In genomic region chr6:83536034-83536646, GRCh38 we compare ENCODE assay signal across 8 cellular contexts. TPM values are rescaled to one million over a fixed set of nuclear protein-coding genes. Genes with fewer than 3 reads are reported as not detected.
DNase-seq lines count a peak whose midpoint lies in the region; ATAC-seq and TF ChIP-seq lines count a peak whose summit lies in the region.

No MANE protein-coding gene starts in this region.

- H3K4me1 Mint-ChIP-seq in activated CD4-positive, alpha-beta memory T cell treated with anti-CD3 and anti-CD28 coated beads, Interleukin-2, amount 10 ng/mL, durations not matched to agents 7 days and 5 days = no peaks in the 10 kb centered on the region

- H3K36me3 ChIP-seq in MM.1S (replicated peaks; ENCODE audit: insufficient read depth, low read length) (no peaks in the 10 kb centered on the region), gastrocnemius medialis (no peaks in the 10 kb centered on the region)

- H3K27me3 ChIP-seq in MM.1S (replicated peaks; ENCODE audit: insufficient read depth, low read length) = no peaks in the 10 kb centered on the region
- H3K27me3 ChIP-seq in gastrocnemius medialis = no peaks in the 10 kb centered on the region

- peak; percentile 85 for ATAC-seq in GM21528 (IDR thresholded peaks at IDR 0.05; ENCODE audit: low FRiP score, unreplicated experiment)
- no peak for ATAC-seq in gastrocnemius medialis

- H3K4me1 ChIP-seq in MM.1S (ENCODE audit: low read length) = no peaks in the 10 kb centered on the region
- H3K4me1 ChIP-seq in gastrocnemius medialis = no peaks in the 10 kb centered on the region

- H4K20me1 ChIP-seq in MM.1S (ENCODE audit: insufficient read depth, low read length) = no peaks in the 10 kb centered on the region

- POLR2A ChIA-PET in activated CD4-positive, alpha-beta memory T cell treated with anti-CD3 and anti-CD28 coated beads, Interleukin-2, amount 10 ng/mL, durations not matched to agents 7 days and 5 days (lab: Charles Lee) = interaction anchor here (0.8 kb wide), 1 partner anchor 1320 kb away, joined by 3 read pairs; no protein-coding TSS in a partner anchor

- in situ Hi-C loops in gastrocnemius medialis (cut with MboI; ENCODE audit: low sequenced_read_pairs in 4 of 4) = no loop called here

- H3K4me2 ChIP-seq in MM.1S (ENCODE audit: low read depth, low read length) = no peak overlapping the region

- CTCF ChIA-PET in activated CD4-positive, alpha-beta memory T cell treated with anti-CD3 and anti-CD28 coated beads, Interleukin-2, amount 10 ng/mL, durations not matched to agents 7 days and 5 days (lab: Charles Lee) = interaction anchor here (0.7 to 1.7 kb wide), 9 partner anchors 11 to 470 kb away, joined by 3 to 11 read pairs (median 3); partner anchors contain the start of gene UBE3D

- no peak for TF ChIP-seq POLR2A in gastrocnemius medialis (IDR thresholded peaks at IDR 0.05)

- H3K27ac ChIP-seq in MM.1S (ENCODE audit: low read length) = no peak overlapping the region
- no peak overlapping the region for H3K27ac ChIP-seq in gastrocnemius medialis

- H3K36me3 Mint-ChIP-seq in activated CD4-positive, alpha-beta memory T cell treated with anti-CD3 and anti-CD28 coated beads, Interleukin-2, amount 10 ng/mL, durations not matched to agents 7 days and 5 days (ENCODE audit: low read depth) = no peaks in the 10 kb centered on the region

- no peaks in the 10 kb centered on the region for H3K27me3 Mint-ChIP-seq in activated CD4-positive, alpha-beta memory T cell treated with anti-CD3 and anti-CD28 coated beads, Interleukin-2, amount 10 ng/mL, durations not matched to agents 7 days and 5 days

- H3F3A ChIP-seq in MM.1S (ENCODE audit: insufficient read depth, low read length) = no peaks in the 10 kb centered on the region

- intact Hi-C loops in gastrocnemius medialis (cut with DNase I; ENCODE audit: low total_unique reads) = no loop called here

- DNase-seq in SIG-M5 treated with dmso at 0.1 percent for 504 hours (lab: John Stamatoyannopoulos, UW; ENCODE audit: unreplicated experiment) (peak; percentile 10), SIG-M5 (lab: John Stamatoyannopoulos, UW) (no peak), MM.1S (peak; percentile 49), fibroblast of the aortic adventitia (ENCODE audit: low read depth) (peak; percentile 72), gastrocnemius medialis (no peak), occipital lobe (lab: John Stamatoyannopoulos, UW) (no peak)
- DNase-seq in activated CD4-positive, alpha-beta memory T cell treated with anti-CD3 and anti-CD28 coated beads, Interleukin-2, amount 10 ng/mL, durations not matched to agents 7 days and 5 days = peak; percentile 54

- no peak overlapping the region for H3K4me3 Mint-ChIP-seq in activated CD4-positive, alpha-beta memory T cell treated with anti-CD3 and anti-CD28 coated beads, Interleukin-2, amount 10 ng/mL, durations not matched to agents 7 days and 5 days

- H3K4me3 ChIP-seq in MM.1S (ENCODE audit: low read length) (no peak overlapping the region), fibroblast of the aortic adventitia (ENCODE audit: low read depth, low read length) (no peak overlapping the region), gastrocnemius medialis (no peak overlapping the region)

- H3K9ac ChIP-seq in MM.1S (ENCODE audit: low read length) = no peak overlapping the region

- no peak overlapping the region for H3K27ac Mint-ChIP-seq in activated CD4-positive, alpha-beta memory T cell treated with anti-CD3 and anti-CD28 coated beads, Interleukin-2, amount 10 ng/mL, durations not matched to agents 7 days and 5 days

- H3K9me2 ChIP-seq in MM.1S (replicated peaks; ENCODE audit: insufficient read depth, low read length) = no peaks in the 10 kb centered on the region

- H2AFZ ChIP-seq in MM.1S (ENCODE audit: low read length) = no peak overlapping the region

- no peaks in the 10 kb centered on the region for H3K79me2 ChIP-seq in MM.1S (ENCODE audit: low read length)

- H3K9me3 Mint-ChIP-seq in activated CD4-positive, alpha-beta memory T cell treated with anti-CD3 and anti-CD28 coated beads, Interleukin-2, amount 10 ng/mL, durations not matched to agents 7 days and 5 days = no peaks in the 10 kb centered on the region

- H3K9me3 ChIP-seq in MM.1S (replicated peaks; ENCODE audit: insufficient read depth, low read length) = no peaks in the 10 kb centered on the region
- H3K9me3 ChIP-seq in gastrocnemius medialis = no peaks in the 10 kb centered on the region

- TF ChIP-seq CTCF in MM.1S (IDR thresholded peaks at IDR 0.05; ENCODE audit: low read length) (peak; percentile 87), fibroblast of the aortic adventitia (IDR thresholded peaks at IDR 0.05; ENCODE audit: insufficient read depth, low read length) (peak; percentile 80), gastrocnemius medialis (IDR thresholded peaks at IDR 0.05 in 4 of 5, conservative IDR thresholded peaks at IDR 0.05 in 1 of 5) (peak in 3 of 5 experiments; percentile 21 to 54 (median 30))

RNA-seq across cellular contexts. Expression of gene PRSS35, which starts 23.8 kb away (rescaled TPM):
- total RNA-seq in activated CD4-positive, alpha-beta memory T cell treated with anti-CD3 and anti-CD28 coated beads, Interleukin-2, amount 10 ng/mL, durations not matched to agents 7 days and 5 days = not detected
- total RNA-seq in fibroblast of the aortic adventitia (ENCODE audit: low replicate concordance) (3.5 and 4.7 TPM in 2 replicates), gastrocnemius medialis (under 1 TPM in 1 of 4 donors, not detected in 3; 0.36 TPM), occipital lobe (4.8 TPM)

Comparison
In these comparisons a context has a peak if more than half of its experiments do, and no peak if none do; other contexts are left out.
1. DNase-seq: peak in SIG-M5 treated with dmso at 0.1 percent for 504 hours (single experiment), MM.1S (single experiment), activated CD4-positive, alpha-beta memory T cell treated with anti-CD3 and anti-CD28 coated beads, Interleukin-2, amount 10 ng/mL, durations not matched to agents 7 days and 5 days (single experiment) and fibroblast of the aortic adventitia (single experiment); none in SIG-M5 (single experiment), gastrocnemius medialis (0 of 2) and occipital lobe (single experiment).
2. CTCF ChIP-seq: peak in every context shown above with its lines; median percentile 87 in MM.1S; 80 in fibroblast of the aortic adventitia; 30 in gastrocnemius medialis.